ENCODE assay signal across 27 cellular contexts in genomic region chr9:130785053-130785452, GRCh38.
"Had no signal": no experiment of that assay in that cellular context is flagged by ENCODE, and none has a peak within 500 bp of the region (broad histone marks: within the 10 kb centered on the region; RNA-seq: fewer than 3 reads in every experiment).

No MANE protein-coding gene starts in this region.

- H3K27ac Mint-ChIP-seq: activated CD8-positive, alpha-beta T cell treated with anti-CD3 and anti-CD28 coated beads for 36 hours; activated T-helper 17 cell treated with anti-CD3 and anti-CD28 coated beads, Interleukin-2, amount 50 U/mL, for 72 hours; stimulated activated naive B cell treated with anti-CD40 and anti-IgM and Interleukin-4, amounts not matched to agents 10 μg/mL and 1 μg/mL and 100 μg/mL, for 72 hours had no signal

- H3K4me3 Mint-ChIP-seq: activated CD8-positive, alpha-beta T cell treated with anti-CD3 and anti-CD28 coated beads for 36 hours; activated T-cell treated with anti-CD3 and anti-CD28 coated beads, Interleukin-2, amount 50 U/mL, for 4 hours; activated T-helper 17 cell treated with anti-CD3 and anti-CD28 coated beads, Interleukin-2, amount 50 U/mL, for 72 hours; effector memory CD8-positive, alpha-beta T cell; immature natural killer cell; stimulated activated naive B cell treated with anti-CD40 and anti-IgM and Interleukin-4, amounts not matched to agents 10 μg/mL and 1 μg/mL and 100 μg/mL, for 72 hours had no signal

- H3K4me1 ChIP-seq: parathyroid adenoma had no signal

- H2AFZ ChIP-seq: parathyroid adenoma had no signal

- ATAC-seq: activated CD8-positive, alpha-beta T cell treated with anti-CD3 and anti-CD28 coated beads for 36 hours; activated T-cell treated with anti-CD3 and anti-CD28 coated beads, Interleukin-2, amount 50 U/mL, for 4 hours; activated T-helper 17 cell treated with anti-CD3 and anti-CD28 coated beads, Interleukin-2, amount 50 U/mL, for 72 hours; effector memory CD8-positive, alpha-beta T cell; gastroesophageal sphincter; left colon; lower lobe of right lung; sciatic nerve; stimulated activated naive B cell treated with anti-CD40 and anti-IgM and Interleukin-4, amounts not matched to agents 10 μg/mL and 1 μg/mL and 100 μg/mL, for 72 hours had no signal

- H3K27ac ChIP-seq: brain microvascular endothelial cell, lower lobe of right lung, parathyroid adenoma, suprapubic skin, tibial nerve, VCaP had no signal

- DNase-seq: activated CD4-positive, alpha-beta T cell treated with anti-CD3 and anti-CD28 coated beads, Interleukin-2, amount 50 U/mL, for 1 hour; activated CD8-positive, alpha-beta T cell treated with anti-CD3 and anti-CD28 coated beads for 36 hours; activated gamma-delta T cell treated with Interleukin-2 at 50 U/mL for 16 hours; activated naive CD4-positive, alpha-beta T cell treated with anti-CD3 and anti-CD28 coated beads, Interleukin-2, amount 50 U/mL, for 16 hours; activated T-cell treated with anti-CD3 and anti-CD28 coated beads, Interleukin-2, amount 50 U/mL, for 4 hours; amniotic stem cell; brain microvascular endothelial cell; caudate nucleus; cortex of kidney; effector memory CD8-positive, alpha-beta T cell; hypothalamus; immature natural killer cell; kidney; left colon; lower lobe of right lung; nucleus accumbens; small intestine; stimulated activated CD4-positive, alpha-beta T cell treated with anti-CD3 and anti-CD28 coated beads, Interleukin-4, amount 100 ng/mL, for 24 hours; stimulated activated CD8-positive, alpha-beta memory T cell treated with anti-CD3 and anti-CD28 coated beads, Interleukin-4, amount 100 ng/mL, for 48 hours; stimulated activated naive B cell treated with anti-CD40 and anti-IgM and Interleukin-4, amounts not matched to agents 10 μg/mL and 1 μg/mL and 100 μg/mL, for 72 hours had no signal

- H3K4me3 ChIP-seq: gastroesophageal sphincter, lower lobe of right lung, suprapubic skin, tibial nerve had no signal

- H3K27me3 ChIP-seq: gastroesophageal sphincter, suprapubic skin, tibial nerve had no signal

- H3K36me3 ChIP-seq: brain microvascular endothelial cell, gastroesophageal sphincter, lower lobe of right lung, suprapubic skin, tibial nerve had no signal

- H3K9me3 Mint-ChIP-seq: activated T-helper 17 cell treated with anti-CD3 and anti-CD28 coated beads, Interleukin-2, amount 50 U/mL, for 72 hours; effector memory CD8-positive, alpha-beta T cell had no signal

- H3K9ac ChIP-seq: parathyroid adenoma had no signal

- H3K27me3 Mint-ChIP-seq: activated CD8-positive, alpha-beta T cell treated with anti-CD3 and anti-CD28 coated beads for 36 hours; activated T-helper 17 cell treated with anti-CD3 and anti-CD28 coated beads, Interleukin-2, amount 50 U/mL, for 72 hours; effector memory CD8-positive, alpha-beta T cell; stimulated activated naive B cell treated with anti-CD40 and anti-IgM and Interleukin-4, amounts not matched to agents 10 μg/mL and 1 μg/mL and 100 μg/mL, for 72 hours had no signal
